In genomic region chr10:45983538-45984186, GRCh38 we compare ENCODE assay signal across 8 cellular contexts. TPM values are rescaled to one million over a fixed set of nuclear protein-coding genes. Genes with fewer than 3 reads are reported as not detected.
A peak's percentile ranks its signal among the peaks of the same experiment; 100 is the strongest.
DNase-seq lines count a peak whose midpoint lies in the region; ATAC-seq, FAIRE-seq and TF ChIP-seq lines count a peak whose summit lies in the region.
"Not testable (repeated sequence)": the region's sequence is repeated elsewhere in the genome, so short reads cannot be mapped to it uniquely, and the experiment has no call there.

No MANE protein-coding gene starts in this region.

- POLR2A ChIA-PET in SK-N-SH (lab: Yijun Ruan, JAX): not testable (repeated sequence)

- ATAC-seq in GM19023 (IDR thresholded peaks at IDR 0.05; ENCODE audit: unreplicated experiment): peak; percentile 45
- peak; percentile 92 for ATAC-seq in left lobe of liver

- H3F3A ChIP-seq in SK-N-SH (replicated peaks; ENCODE audit: insufficient read depth): not testable (repeated sequence)

- H3K27ac ChIP-seq in SK-N-SH (ENCODE audit: low read depth in 2 of 2, low read length in 1 of 2): 0 out of 4 replicates have a peak overlapping the region, but pooled peaks of 1 of the 2 experiments have one; percentile 24
- not testable (repeated sequence) for H3K27ac ChIP-seq in small intestine (ENCODE audit: low read depth in 1 of 2, low read length in 1 of 2)

- not testable (repeated sequence) for H3K9ac ChIP-seq in SK-N-SH

- peaks cover 19 to 20% of the 10 kb centered on the region in 2 experiments for H3K36me3 ChIP-seq in SK-N-SH (replicated peaks in 1 of 2; ENCODE audit: control insufficient read depth in 1 of 2, insufficient read depth in 2 of 2, low read length in 1 of 2)
- H3K36me3 ChIP-seq in small intestine (ENCODE audit: control insufficient read depth in 2 of 2, insufficient read depth in 2 of 2, low read length in 2 of 2): not testable (repeated sequence)

- 61% methylated on average over 6 of the region's 6 CpGs for whole genome bisulfite sequencing in SK-N-SH (ENCODE audit: low lambda C conversion rate)
- 40 to 63% (median 51%) methylated on average over 5 of the region's 6 CpGs for WGBS in small intestine, 3 donors

- not testable (repeated sequence) for H3K4me3 ChIP-seq in LNCaP clone FGC (ENCODE audit: low read depth, low read length); SK-N-SH (ENCODE audit: low read depth in 2 of 2, low read length in 1 of 2); epithelial cell of esophagus (ENCODE audit: low read length); small intestine (ENCODE audit: low read depth in 1 of 2, low read length in 2 of 2)

- not testable (repeated sequence) for H3K4me1 Mint-ChIP-seq in activated T-helper 1 cell treated with anti-CD3 and anti-CD28 coated beads, Interleukin-12 subunit alpha, Interleukin-12 subunit beta, Interleukin-2, Interleukin-4 antibody, amounts not matched to agents 30 ng/mL and 10 ng/mL and 1 ng/mL, durations not matched to agents 14 hours and 24 hours and 36 hours (ENCODE audit: low read depth)

- peaks cover 44% of the 10 kb centered on the region for H3K79me2 ChIP-seq in SK-N-SH (ENCODE audit: insufficient read depth)

- not testable (repeated sequence) for H3K4me1 ChIP-seq in SK-N-SH (ENCODE audit: control insufficient read depth in 1 of 2, insufficient read depth in 2 of 2, low read depth in 1 of 2, low read length in 1 of 2); small intestine (ENCODE audit: control insufficient read depth in 2 of 2, insufficient read depth in 1 of 2, low read depth in 1 of 2, low read length in 1 of 2)

- H3K4me3 Mint-ChIP-seq in activated T-helper 1 cell treated with anti-CD3 and anti-CD28 coated beads, Interleukin-12 subunit alpha, Interleukin-12 subunit beta, Interleukin-2, Interleukin-4 antibody, amounts not matched to agents 30 ng/mL and 10 ng/mL and 1 ng/mL, durations not matched to agents 14 hours and 24 hours and 36 hours: not testable (repeated sequence)

- TF ChIP-seq CTCF in LNCaP clone FGC (IDR thresholded peaks at IDR 0.05; ENCODE audit: control insufficient read depth, extremely low read depth, insufficient read depth): peak; percentile 48
- TF ChIP-seq CTCF in SK-N-SH (IDR thresholded peaks at IDR 0.05): peak; percentile 56
- TF ChIP-seq CTCF in epithelial cell of esophagus (IDR thresholded peaks at IDR 0.05; ENCODE audit: insufficient read depth, low read depth, low read length, missing control alignments): peak; percentile 36

- TF ChIP-seq EP300 in SK-N-SH (IDR thresholded peaks at IDR 0.05; ENCODE audit: borderline replicate concordance in 1 of 2, low read depth in 1 of 2, low read length in 1 of 2): not testable (repeated sequence)

- H3K9me3 ChIP-seq in SK-N-SH; small intestine (ENCODE audit: control insufficient read depth, low read depth): not testable (repeated sequence)

- peak; percentile 41 for TF ChIP-seq RAD21 in SK-N-SH (IDR thresholded peaks at IDR 0.05; ENCODE audit: low read length)

- H3K9me3 Mint-ChIP-seq in activated T-helper 1 cell treated with anti-CD3 and anti-CD28 coated beads, Interleukin-12 subunit alpha, Interleukin-12 subunit beta, Interleukin-2, Interleukin-4 antibody, amounts not matched to agents 30 ng/mL and 10 ng/mL and 1 ng/mL, durations not matched to agents 14 hours and 24 hours and 36 hours: not testable (repeated sequence)

- not testable (repeated sequence) for H3K4me2 ChIP-seq in SK-N-SH

- not testable (repeated sequence) for H3K9me2 ChIP-seq in SK-N-SH

- H2AFZ ChIP-seq in SK-N-SH (ENCODE audit: low read depth): not testable (repeated sequence)

- H3K27me3 Mint-ChIP-seq in activated T-helper 1 cell treated with anti-CD3 and anti-CD28 coated beads, Interleukin-12 subunit alpha, Interleukin-12 subunit beta, Interleukin-2, Interleukin-4 antibody, amounts not matched to agents 30 ng/mL and 10 ng/mL and 1 ng/mL, durations not matched to agents 14 hours and 24 hours and 36 hours (ENCODE audit: insufficient read depth): not testable (repeated sequence)

- peak; percentile 68 for DNase-seq in Ammon's horn (ENCODE audit: low spot score)
- not testable (repeated sequence) for DNase-seq in LNCaP clone FGC (ENCODE audit: low read depth); SK-N-SH
- peak; percentile 26 for DNase-seq in activated T-helper 1 cell treated with anti-CD3 and anti-CD28 coated beads, Interleukin-12 subunit alpha, Interleukin-12 subunit beta, Interleukin-2, Interleukin-4 antibody, amounts not matched to agents 30 ng/mL and 10 ng/mL and 1 ng/mL, durations not matched to agents 14 hours and 24 hours and 36 hours (ENCODE audit: low spot score)
- DNase-seq in epithelial cell of esophagus (ENCODE audit: low read depth): peak; percentile 57
- peak; percentile 52 for DNase-seq in left lobe of liver (ENCODE audit: low spot score)
- peak; percentile 73 for DNase-seq in small intestine

- FAIRE-seq in small intestine (lab: Jason Lieb, UNC): not testable (repeated sequence)

- intact Hi-C loops in activated T-helper 1 cell treated with anti-CD3 and anti-CD28 coated beads, Interleukin-12 subunit alpha, Interleukin-12 subunit beta, Interleukin-2, Interleukin-4 antibody, amounts not matched to agents 30 ng/mL and 10 ng/mL and 1 ng/mL, durations not matched to agents 14 hours and 24 hours and 36 hours (cut with micrococcal nuclease): loop anchor here (1.0 kb wide), 1 partner anchor 45 kb away; no protein-coding TSS in a partner anchor

- not testable (repeated sequence) for H4K20me1 ChIP-seq in SK-N-SH (ENCODE audit: insufficient read depth)

- H3K27me3 ChIP-seq in SK-N-SH (ENCODE audit: insufficient read depth); small intestine (ENCODE audit: control insufficient read depth in 2 of 2, insufficient read depth in 2 of 2, low read length in 2 of 2): not testable (repeated sequence)

- CTCF ChIA-PET in SK-N-SH (lab: Yijun Ruan, JAX): not testable (repeated sequence)

- not testable (repeated sequence) for H3K27ac Mint-ChIP-seq in activated T-helper 1 cell treated with anti-CD3 and anti-CD28 coated beads, Interleukin-12 subunit alpha, Interleukin-12 subunit beta, Interleukin-2, Interleukin-4 antibody, amounts not matched to agents 30 ng/mL and 10 ng/mL and 1 ng/mL, durations not matched to agents 14 hours and 24 hours and 36 hours

- H3K36me3 Mint-ChIP-seq in activated T-helper 1 cell treated with anti-CD3 and anti-CD28 coated beads, Interleukin-12 subunit alpha, Interleukin-12 subunit beta, Interleukin-2, Interleukin-4 antibody, amounts not matched to agents 30 ng/mL and 10 ng/mL and 1 ng/mL, durations not matched to agents 14 hours and 24 hours and 36 hours (ENCODE audit: low read depth): peaks cover 13% of the 10 kb centered on the region

TF ChIP-seq in SK-N-SH, 30 proteins besides CTCF, POLR2A, EP300 and RAD21:
- peak; percentile 31 for TF ChIP-seq SMC3 (IDR thresholded peaks at IDR 0.05; ENCODE audit: low read depth, low read length)

RNA-seq across cellular contexts. Expression of gene TIMM23, which starts 11.4 kb away (rescaled TPM):
- polyA plus RNA-seq in SK-N-SH (2012; rRNA removed): 87.0 and 96.4 TPM in 2 replicates
- 111 and 139 TPM in 2 replicates for polyA plus RNA-seq in SK-N-SH (2012; cell fraction: cytosol; rRNA removed)
- 25.1 and 42.9 TPM in 2 replicates for polyA plus RNA-seq in SK-N-SH (2012; cell fraction: nucleus; rRNA removed)
- total RNA-seq in activated T-helper 1 cell treated with anti-CD3 and anti-CD28 coated beads, Interleukin-12 subunit alpha, Interleukin-12 subunit beta, Interleukin-2, Interleukin-4 antibody, amounts not matched to agents 30 ng/mL and 10 ng/mL and 1 ng/mL, durations not matched to agents 14 hours and 24 hours and 36 hours: 102 and 107 TPM in 2 replicates
- total RNA-seq in left lobe of liver: 28.4 TPM
- polyA plus RNA-seq in small intestine: 10 to 100 TPM; 71.9 to 91.0 (median 79.2) TPM

RNA-seq across cellular contexts. Expression of gene NCOA4, which starts 46.8 kb away (rescaled TPM):
- polyA plus RNA-seq in SK-N-SH (2012; rRNA removed) (30.3 and 44.9 TPM in 2 replicates), small intestine (100 to 1,000 TPM in 2 of 3 donors, 10 to 100 TPM in 1; 82.1 to 245 (median 236) TPM)
- 46.0 and 47.0 TPM in 2 replicates for polyA plus RNA-seq in SK-N-SH (2012; cell fraction: cytosol; rRNA removed)
- polyA plus RNA-seq in SK-N-SH (2012; cell fraction: nucleus; rRNA removed): 16.1 and 30.8 TPM in 2 replicates
- total RNA-seq in activated T-helper 1 cell treated with anti-CD3 and anti-CD28 coated beads, Interleukin-12 subunit alpha, Interleukin-12 subunit beta, Interleukin-2, Interleukin-4 antibody, amounts not matched to agents 30 ng/mL and 10 ng/mL and 1 ng/mL, durations not matched to agents 14 hours and 24 hours and 36 hours: 101 and 102 TPM in 2 replicates
- total RNA-seq in left lobe of liver: 192 TPM
